In genomic region chr2:83602753-83603152, GRCh38 we compare ENCODE assay signal across 1 cellular context.
TF ChIP-seq lines count a peak whose summit lies in the region.

No MANE protein-coding gene starts in this region.

TF ChIP-seq in GM23338, 12 proteins besides CTCF, POLR2A, EP300 and RAD21 (continued from another document):
- TF ChIP-seq, protein P1, sequence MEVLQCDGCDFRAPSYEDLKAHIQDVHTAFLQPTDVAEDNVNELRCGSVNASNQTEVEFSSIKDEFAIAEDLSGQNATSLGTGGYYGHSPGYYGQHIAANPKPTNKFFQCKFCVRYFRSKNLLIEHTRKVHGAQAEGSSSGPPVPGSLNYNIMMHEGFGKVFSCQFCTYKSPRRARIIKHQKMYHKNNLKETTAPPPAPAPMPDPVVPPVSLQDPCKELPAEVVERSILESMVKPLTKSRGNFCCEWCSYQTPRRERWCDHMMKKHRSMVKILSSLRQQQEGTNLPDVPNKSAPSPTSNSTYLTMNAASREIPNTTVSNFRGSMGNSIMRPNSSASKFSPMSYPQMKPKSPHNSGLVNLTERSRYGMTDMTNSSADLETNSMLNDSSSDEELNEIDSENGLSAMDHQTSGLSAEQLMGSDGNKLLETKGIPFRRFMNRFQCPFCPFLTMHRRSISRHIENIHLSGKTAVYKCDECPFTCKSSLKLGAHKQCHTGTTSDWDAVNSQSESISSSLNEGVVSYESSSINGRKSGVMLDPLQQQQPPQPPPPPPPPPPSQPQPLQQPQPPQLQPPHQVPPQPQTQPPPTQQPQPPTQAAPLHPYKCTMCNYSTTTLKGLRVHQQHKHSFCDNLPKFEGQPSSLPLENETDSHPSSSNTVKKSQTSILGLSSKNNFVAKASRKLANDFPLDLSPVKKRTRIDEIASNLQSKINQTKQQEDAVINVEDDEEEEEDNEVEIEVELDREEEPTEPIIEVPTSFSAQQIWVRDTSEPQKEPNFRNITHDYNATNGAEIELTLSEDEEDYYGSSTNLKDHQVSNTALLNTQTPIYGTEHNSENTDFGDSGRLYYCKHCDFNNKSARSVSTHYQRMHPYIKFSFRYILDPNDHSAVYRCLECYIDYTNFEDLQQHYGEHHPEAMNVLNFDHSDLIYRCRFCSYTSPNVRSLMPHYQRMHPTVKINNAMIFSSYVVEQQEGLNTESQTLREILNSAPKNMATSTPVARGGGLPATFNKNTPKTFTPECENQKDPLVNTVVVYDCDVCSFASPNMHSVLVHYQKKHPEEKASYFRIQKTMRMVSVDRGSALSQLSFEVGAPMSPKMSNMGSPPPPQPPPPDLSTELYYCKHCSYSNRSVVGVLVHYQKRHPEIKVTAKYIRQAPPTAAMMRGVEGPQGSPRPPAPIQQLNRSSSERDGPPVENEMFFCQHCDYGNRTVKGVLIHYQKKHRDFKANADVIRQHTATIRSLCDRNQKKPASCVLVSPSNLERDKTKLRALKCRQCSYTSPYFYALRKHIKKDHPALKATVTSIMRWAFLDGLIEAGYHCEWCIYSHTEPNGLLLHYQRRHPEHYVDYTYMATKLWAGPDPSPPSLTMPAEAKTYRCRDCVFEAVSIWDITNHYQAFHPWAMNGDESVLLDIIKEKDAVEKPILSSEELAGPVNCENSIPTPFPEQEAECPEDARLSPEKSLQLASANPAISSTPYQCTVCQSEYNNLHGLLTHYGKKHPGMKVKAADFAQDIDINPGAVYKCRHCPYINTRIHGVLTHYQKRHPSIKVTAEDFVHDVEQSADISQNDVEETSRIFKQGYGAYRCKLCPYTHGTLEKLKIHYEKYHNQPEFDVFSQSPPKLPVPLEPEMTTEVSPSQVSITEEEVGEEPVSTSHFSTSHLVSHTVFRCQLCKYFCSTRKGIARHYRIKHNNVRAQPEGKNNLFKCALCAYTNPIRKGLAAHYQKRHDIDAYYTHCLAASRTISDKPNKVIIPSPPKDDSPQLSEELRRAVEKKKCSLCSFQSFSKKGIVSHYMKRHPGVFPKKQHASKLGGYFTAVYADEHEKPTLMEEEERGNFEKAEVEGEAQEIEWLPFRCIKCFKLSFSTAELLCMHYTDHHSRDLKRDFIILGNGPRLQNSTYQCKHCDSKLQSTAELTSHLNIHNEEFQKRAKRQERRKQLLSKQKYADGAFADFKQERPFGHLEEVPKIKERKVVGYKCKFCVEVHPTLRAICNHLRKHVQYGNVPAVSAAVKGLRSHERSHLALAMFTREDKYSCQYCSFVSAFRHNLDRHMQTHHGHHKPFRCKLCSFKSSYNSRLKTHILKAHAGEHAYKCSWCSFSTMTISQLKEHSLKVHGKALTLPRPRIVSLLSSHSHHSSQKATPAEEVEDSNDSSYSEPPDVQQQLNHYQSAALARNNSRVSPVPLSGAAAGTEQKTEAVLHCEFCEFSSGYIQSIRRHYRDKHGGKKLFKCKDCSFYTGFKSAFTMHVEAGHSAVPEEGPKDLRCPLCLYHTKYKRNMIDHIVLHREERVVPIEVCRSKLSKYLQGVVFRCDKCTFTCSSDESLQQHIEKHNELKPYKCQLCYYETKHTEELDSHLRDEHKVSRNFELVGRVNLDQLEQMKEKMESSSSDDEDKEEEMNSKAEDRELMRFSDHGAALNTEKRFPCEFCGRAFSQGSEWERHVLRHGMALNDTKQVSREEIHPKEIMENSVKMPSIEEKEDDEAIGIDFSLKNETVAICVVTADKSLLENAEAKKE (CRISPR knock-in tag; IDR thresholded peaks at IDR 0.05), result no peak
- no peak for TF ChIP-seq STAT1 (IDR thresholded peaks at IDR 0.05; ENCODE audit: unreplicated experiment)
- TF ChIP-seq, protein P2, sequence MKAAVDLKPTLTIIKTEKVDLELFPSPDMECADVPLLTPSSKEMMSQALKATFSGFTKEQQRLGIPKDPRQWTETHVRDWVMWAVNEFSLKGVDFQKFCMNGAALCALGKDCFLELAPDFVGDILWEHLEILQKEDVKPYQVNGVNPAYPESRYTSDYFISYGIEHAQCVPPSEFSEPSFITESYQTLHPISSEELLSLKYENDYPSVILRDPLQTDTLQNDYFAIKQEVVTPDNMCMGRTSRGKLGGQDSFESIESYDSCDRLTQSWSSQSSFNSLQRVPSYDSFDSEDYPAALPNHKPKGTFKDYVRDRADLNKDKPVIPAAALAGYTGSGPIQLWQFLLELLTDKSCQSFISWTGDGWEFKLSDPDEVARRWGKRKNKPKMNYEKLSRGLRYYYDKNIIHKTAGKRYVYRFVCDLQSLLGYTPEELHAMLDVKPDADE (IDR thresholded peaks at IDR 0.05), result no peak
